ENCODE assay signal across 8 cellular contexts in genomic region chr1:221708987-221709386, GRCh38. TPM values are rescaled to one million over a fixed set of nuclear protein-coding genes. Genes with fewer than 3 reads are reported as not detected.
DNase-seq lines count a peak whose midpoint lies in the region; ATAC-seq, FAIRE-seq and TF ChIP-seq lines count a peak whose summit lies in the region.

No MANE protein-coding gene starts in this region.

- H3K36me3 ChIP-seq in OCI-LY1 (ENCODE audit: insufficient read depth, low read length): peaks cover 28% of the 10 kb centered on the region
- peaks cover 2% of the 10 kb centered on the region for H3K36me3 ChIP-seq in astrocyte (ENCODE audit: insufficient read depth, low read length)

- ATAC-seq in HG03565 (IDR thresholded peaks at IDR 0.05; ENCODE audit: unreplicated experiment): peak; percentile 30

- peak overlapping the region; percentile 91 for H3K27ac ChIP-seq in OCI-LY1 (ENCODE audit: low read depth, low read length, poor library complexity, severe bottlenecking)
- no peak overlapping the region for H3K27ac ChIP-seq in astrocyte (ENCODE audit: low read depth, low read length)
- H3K27ac ChIP-seq in substantia nigra (ENCODE audit: low read depth, low read length, poor library complexity, severe bottlenecking): peak overlapping the region; percentile 88

- H3K4me1 ChIP-seq in OCI-LY1 (ENCODE audit: insufficient read depth, low read length, severe bottlenecking) (peaks cover 67% of the 10 kb centered on the region), astrocyte (ENCODE audit: insufficient read depth, low read length) (peaks cover 6% of the 10 kb centered on the region)

- H3K4me3 Mint-ChIP-seq in astrocyte (ENCODE audit: unreplicated experiment): no peak overlapping the region

- peak; percentile 31 for DNase-seq in stimulated activated CD4-positive, alpha-beta T cell treated with anti-CD3 and anti-CD28 coated beads, Interleukin-1b, Interleukin-23, amount 100 ng/mL, for 48 hours
- DNase-seq in stimulated activated CD4-positive, alpha-beta T cell treated with anti-CD3 and anti-CD28 coated beads, Interleukin-4, amount 100 ng/mL, for 1 hour: no peak
- peak; percentile 86 for DNase-seq in astrocyte (ENCODE audit: low read depth)
- peak; percentile 57 for DNase-seq in left kidney (ENCODE audit: low read depth, low spot score)
- peak in 37 of 49 donors; percentile 12 to 86 (median 54) for DNase-seq in substantia nigra (lab: John Stamatoyannopoulos, UW)
- DNase-seq in cerebellar cortex (ENCODE audit: low spot score): no peak

- peaks cover 4% of the 10 kb centered on the region for H3K36me3 Mint-ChIP-seq in astrocyte (ENCODE audit: low read depth, unreplicated experiment)

- peak overlapping the region; percentile 37; the same call in 1 of the 2 replicates for H3K9ac ChIP-seq in OCI-LY1 (ENCODE audit: low read length)
- H3K9ac ChIP-seq in astrocyte (ENCODE audit: low read length): peak overlapping the region; percentile 20

- H3K4me1 Mint-ChIP-seq in astrocyte (ENCODE audit: low read depth, unreplicated experiment): peaks cover 41% of the 10 kb centered on the region

- H3K9me2 ChIP-seq in OCI-LY1 (ENCODE audit: low read depth, low read length): no peaks in the 10 kb centered on the region

- H3K4me2 ChIP-seq in OCI-LY1 (ENCODE audit: low read length) (peak overlapping the region; percentile 46; the same call in 1 of the 2 replicates), astrocyte (ENCODE audit: low read length) (no peak overlapping the region)

- FAIRE-seq in astrocyte (lab: Jason Lieb, UNC): no peak

- H4K20me1 ChIP-seq in OCI-LY1 (ENCODE audit: insufficient read depth, low read length) (no peaks in the 10 kb centered on the region), astrocyte (ENCODE audit: insufficient read depth, low read length) (no peaks in the 10 kb centered on the region)

- H3K9me3 ChIP-seq in OCI-LY1 (ENCODE audit: low read length) (no peaks in the 10 kb centered on the region), astrocyte (ENCODE audit: insufficient read depth, low read depth, low read length) (no peaks in the 10 kb centered on the region)

- H3K27me3 Mint-ChIP-seq in astrocyte (ENCODE audit: low read depth, unreplicated experiment): no peaks in the 10 kb centered on the region

- H3K4me3 ChIP-seq in OCI-LY1 (ENCODE audit: low read depth, low read length, poor library complexity, severe bottlenecking) (no peak overlapping the region), astrocyte (ENCODE audit: insufficient read depth, low read depth, low read length) (no peak overlapping the region)

- no peak for TF ChIP-seq CTCF in OCI-LY1 (IDR thresholded peaks at IDR 0.05; ENCODE audit: low read length)
- no peak for TF ChIP-seq CTCF in astrocyte (IDR thresholded peaks at IDR 0.05; ENCODE audit: insufficient read depth, low read depth, low read length)

- H2AFZ ChIP-seq in OCI-LY1 (ENCODE audit: low read length) (no peak overlapping the region), astrocyte (ENCODE audit: low read depth, low read length) (no peak overlapping the region)

- no peaks in the 10 kb centered on the region for H3F3A ChIP-seq in OCI-LY1 (ENCODE audit: insufficient read depth, low read length)

- peaks cover 6% of the 10 kb centered on the region; the same call in 1 of the 2 replicates for H3K79me2 ChIP-seq in OCI-LY1 (ENCODE audit: insufficient read depth, low read length)
- no peaks in the 10 kb centered on the region for H3K79me2 ChIP-seq in astrocyte (ENCODE audit: insufficient read depth, low read length)

- no peaks in the 10 kb centered on the region for H3K27me3 ChIP-seq in OCI-LY1 (ENCODE audit: insufficient read depth, low read length)
- no peaks in the 10 kb centered on the region for H3K27me3 ChIP-seq in astrocyte (ENCODE audit: insufficient read depth, low read length)

- no peaks in the 10 kb centered on the region for H3K9me3 Mint-ChIP-seq in astrocyte (ENCODE audit: unreplicated experiment)

- no peak overlapping the region for H3K27ac Mint-ChIP-seq in astrocyte (ENCODE audit: unreplicated experiment)

RNA-seq across cellular contexts. Expression of gene DUSP10, which starts 32.9 kb away (rescaled TPM):
- total RNA-seq in astrocyte: 34.8 and 45.8 TPM in 2 replicates

Comparison
In these comparisons a context has a peak if more than half of its experiments do, and no peak if none do; other contexts are left out.
1. DNase-seq: peak in stimulated activated CD4-positive, alpha-beta T cell treated with anti-CD3 and anti-CD28 coated beads, Interleukin-1b, Interleukin-23, amount 100 ng/mL, for 48 hours (single experiment), astrocyte (single experiment), left kidney (single experiment) and substantia nigra (37 of 49); none in stimulated activated CD4-positive, alpha-beta T cell treated with anti-CD3 and anti-CD28 coated beads, Interleukin-4, amount 100 ng/mL, for 1 hour (single experiment) and cerebellar cortex (single experiment).